Comparison of ENCODE assay signal across 19 cellular contexts in genomic region chr3:71285086-71285485, GRCh38.
"Had no signal": no experiment of that assay in that cellular context is flagged by ENCODE, and none has a peak within 500 bp of the region (broad histone marks: within the 10 kb centered on the region; RNA-seq: fewer than 3 reads in every experiment).

No MANE protein-coding gene starts in this region.

- DNase-seq: activated CD4-positive, alpha-beta T cell treated with anti-CD3 and anti-CD28 coated beads, Interleukin-2, amount 10 ng/mL, durations not matched to agents 7 days and 5 days; activated CD4-positive, CD25-positive, alpha-beta regulatory T cell; activated naive CD4-positive, alpha-beta T cell treated with anti-CD3 and anti-CD28 coated beads, Interleukin-2, amount 50 U/mL, for 16 hours; aorta; heart right ventricle; left colon; natural killer cell; right cardiac atrium; stimulated activated CD4-positive, alpha-beta T cell treated with anti-CD3 and anti-CD28 coated beads, Interleukin-4, amount 100 ng/mL, for 24 hours; upper lobe of left lung had no signal

- ATAC-seq: activated T-helper 17 cell treated with anti-CD3 and anti-CD28 coated beads, Interleukin-2, amount 50 U/mL, for 72 hours; heart right ventricle; left colon; natural killer cell; right cardiac atrium had no signal

- H3K9me3 Mint-ChIP-seq: activated CD4-positive, alpha-beta T cell treated with anti-CD3 and anti-CD28 coated beads, Interleukin-2, amount 10 ng/mL, durations not matched to agents 7 days and 5 days; natural killer cell; stimulated activated naive CD8-positive, alpha-beta T cell treated with anti-CD3 and anti-CD28 coated beads, Interleukin-15, Interleukin-2, amounts not matched to agents 100 ng/mL and 50 ng/mL, for 24 hours; T-helper 2 cell treated with Interferon-gamma antibody and Interleukin-4, amounts not matched to agents 5 μg/mL and 100 μg/mL, for 36 hours had no signal

- H3K27me3 Mint-ChIP-seq: activated CD4-positive, alpha-beta T cell treated with anti-CD3 and anti-CD28 coated beads, Interleukin-2, amount 10 ng/mL, durations not matched to agents 7 days and 5 days; activated T-helper 17 cell treated with anti-CD3 and anti-CD28 coated beads, Interleukin-2, amount 50 U/mL, for 72 hours; stimulated activated naive CD8-positive, alpha-beta T cell treated with anti-CD3 and anti-CD28 coated beads, Interleukin-15, Interleukin-2, amounts not matched to agents 100 ng/mL and 50 ng/mL, for 24 hours had no signal

- H3K9me3 ChIP-seq: heart right ventricle, prostate gland, suprapubic skin, upper lobe of left lung had no signal

- H3K27ac Mint-ChIP-seq: activated CD4-positive, alpha-beta T cell treated with anti-CD3 and anti-CD28 coated beads, Interleukin-2, amount 10 ng/mL, durations not matched to agents 7 days and 5 days; activated T-helper 17 cell treated with anti-CD3 and anti-CD28 coated beads, Interleukin-2, amount 50 U/mL, for 72 hours; natural killer cell; stimulated activated naive CD8-positive, alpha-beta T cell treated with anti-CD3 and anti-CD28 coated beads, Interleukin-15, Interleukin-2, amounts not matched to agents 100 ng/mL and 50 ng/mL, for 24 hours; T-helper 2 cell treated with Interferon-gamma antibody and Interleukin-4, amounts not matched to agents 5 μg/mL and 100 μg/mL, for 36 hours had no signal

- H3K4me3 ChIP-seq: heart right ventricle, lung, prostate gland, skin epidermis, suprapubic skin, upper lobe of left lung had no signal

- H3K4me3 Mint-ChIP-seq: activated CD4-positive, alpha-beta T cell treated with anti-CD3 and anti-CD28 coated beads, Interleukin-2, amount 10 ng/mL, durations not matched to agents 7 days and 5 days; activated T-helper 17 cell treated with anti-CD3 and anti-CD28 coated beads, Interleukin-2, amount 50 U/mL, for 72 hours; natural killer cell; stimulated activated naive CD8-positive, alpha-beta T cell treated with anti-CD3 and anti-CD28 coated beads, Interleukin-15, Interleukin-2, amounts not matched to agents 100 ng/mL and 50 ng/mL, for 24 hours; T-helper 2 cell treated with Interferon-gamma antibody and Interleukin-4, amounts not matched to agents 5 μg/mL and 100 μg/mL, for 36 hours had no signal

- H3K27me3 ChIP-seq: heart right ventricle, suprapubic skin, upper lobe of left lung had no signal

- H3K4me1 ChIP-seq: heart right ventricle, prostate gland, suprapubic skin, upper lobe of left lung had no signal

- H3K36me3 ChIP-seq: heart right ventricle, prostate gland, suprapubic skin, upper lobe of left lung had no signal

- FAIRE-seq: bronchial epithelial cell, frontal cortex had no signal

- H3K36me3 Mint-ChIP-seq: natural killer cell had no signal

- H3K27ac ChIP-seq: heart right ventricle, prostate gland, skin epidermis, suprapubic skin, upper lobe of left lung had no signal
